In genomic region chr10:116798859-116799258, GRCh38 we compare ENCODE assay signal across 23 cellular contexts. TPM values are rescaled to one million over a fixed set of nuclear protein-coding genes. Genes with fewer than 3 reads are reported as not detected.
DNase-seq lines count a peak whose midpoint lies in the region; ATAC-seq, FAIRE-seq and TF ChIP-seq lines count a peak whose summit lies in the region.
"Had no signal": no experiment of that assay in that cellular context is flagged by ENCODE, and none has a peak within 500 bp of the region (broad histone marks: within the 10 kb centered on the region; RNA-seq: fewer than 3 reads in every experiment).

No MANE protein-coding gene starts in this region.

- H3K4me3 Mint-ChIP-seq in H9, result no peak overlapping the region
- H3K4me3 Mint-ChIP-seq: CD4-positive, CD25-positive, alpha-beta regulatory T cell; CD8-positive, alpha-beta memory T cell; HFFc6 had no signal

- H3K79me1 ChIP-seq in H1 (ENCODE audit: low read depth, low read length), result no peaks in the 10 kb centered on the region
- H3K79me1 ChIP-seq in neuronal stem cell (ENCODE audit: low read depth, low read length), result no peaks in the 10 kb centered on the region
- no peaks in the 10 kb centered on the region for H3K79me1 ChIP-seq in H9 (ENCODE audit: insufficient read depth, low read depth, low read length, poor library complexity, severe bottlenecking)

- H3K4ac ChIP-seq in H1 (replicated peaks; ENCODE audit: insufficient read length, low read depth, low read length) (no peak overlapping the region), neuronal stem cell (ENCODE audit: low read length) (no peak overlapping the region), H9 (ENCODE audit: low read depth, low read length) (no peak overlapping the region)

- H3K9ac ChIP-seq in H1 (replicated peaks in 1 of 4; ENCODE audit: extremely low read depth in 1 of 4, low read depth in 3 of 4, low read length in 3 of 4) (no peak overlapping the region), neuronal stem cell (ENCODE audit: low read depth, low read length, poor library complexity) (no peak overlapping the region), H9 (ENCODE audit: extremely low read depth, insufficient read length, low read length) (no peak overlapping the region)
- H3K9ac ChIP-seq: GM23248 had no signal

- H3K27me3 ChIP-seq in bronchial epithelial cell (ENCODE audit: control insufficient read depth, insufficient read depth, low read length), result peaks cover 1% of the 10 kb centered on the region
- H3K27me3 ChIP-seq in H1 (replicated peaks in 1 of 4; ENCODE audit: control insufficient read depth in 3 of 4, extremely low read depth in 1 of 4, insufficient read depth in 3 of 4, low read length in 3 of 4), result peaks cover 0 to 4% (median 1%) of the 10 kb centered on the region in 4 experiments; a peak in 1 of 7 replicates
- peaks cover 0 to 33% (median 0%) of the 10 kb centered on the region in 3 experiments for H3K27me3 ChIP-seq in neuronal stem cell (ENCODE audit: control insufficient read depth in 3 of 3, insufficient read depth in 3 of 3, low read depth in 1 of 3, low read length in 3 of 3)
- no peaks in the 10 kb centered on the region for H3K27me3 ChIP-seq in H9 (ENCODE audit: insufficient read depth, low read length)

- TF ChIP-seq RAD21 in H1 (IDR thresholded peaks at IDR 0.05 in 1 of 2, conservative IDR thresholded peaks at IDR 0.05 in 1 of 2; ENCODE audit: low read depth in 2 of 2, low read length in 2 of 2), result no peak

- peak; percentile 85 for FAIRE-seq in bronchial epithelial cell (lab: Jason Lieb, UNC)
- FAIRE-seq in H1 (lab: Jason Lieb, UNC), result no peak
- FAIRE-seq: A204.1, D721Med, GM12892, H54, HTR-8/SVneo, K562 had no signal

- no peak overlapping the region for H2AK5ac ChIP-seq in H1 (ENCODE audit: low read depth, low read length)
- H2AK5ac ChIP-seq in neuronal stem cell (ENCODE audit: low read depth, low read length), result no peak overlapping the region
- no peak overlapping the region for H2AK5ac ChIP-seq in H9 (ENCODE audit: insufficient read length, low read length)

- TF ChIP-seq EP300 in H1 (IDR thresholded peaks at IDR 0.05; ENCODE audit: borderline replicate concordance in 1 of 2, low read depth in 2 of 2, low read length in 2 of 2), result no peak

- H3K4me2 ChIP-seq in H1 (ENCODE audit: insufficient read depth in 1 of 2, low read depth in 2 of 2, low read length in 2 of 2) (no peak overlapping the region), neuronal stem cell (ENCODE audit: insufficient read depth, low read length, poor library complexity, severe bottlenecking) (no peak overlapping the region), H9 (ENCODE audit: insufficient read depth, insufficient read length, low read length) (no peak overlapping the region)

- H3K4me1 Mint-ChIP-seq in H9, result peaks cover 34 to 41% of the 10 kb centered on the region in 2 experiments
- H3K4me1 Mint-ChIP-seq: CD4-positive, CD25-positive, alpha-beta regulatory T cell had no signal

- no peaks in the 10 kb centered on the region for H3K36me3 Mint-ChIP-seq in H9 (ENCODE audit: insufficient read depth in 1 of 3, low read depth in 3 of 3)
- H3K36me3 Mint-ChIP-seq: CD4-positive, CD25-positive, alpha-beta regulatory T cell; CD8-positive, alpha-beta memory T cell had no signal

- H3K23ac ChIP-seq in H1 (ENCODE audit: insufficient read length) (no peak overlapping the region), neuronal stem cell (ENCODE audit: low read depth, low read length, poor library complexity) (no peak overlapping the region), H9 (ENCODE audit: insufficient read length, low read depth, low read length) (no peak overlapping the region)

- H2BK20ac ChIP-seq in H1 (ENCODE audit: low read length), result no peak overlapping the region
- H2BK20ac ChIP-seq in H9 (ENCODE audit: low read depth, low read length, poor library complexity, severe bottlenecking), result no peak overlapping the region

- H3K4me1 ChIP-seq in H1 (replicated peaks in 1 of 4; ENCODE audit: control insufficient read depth in 3 of 4, insufficient read depth in 4 of 4, low read length in 3 of 4), result peaks cover 2 to 12% (median 9%) of the 10 kb centered on the region in 4 experiments; a peak in 6 of 7 replicates
- H3K4me1 ChIP-seq in neuronal stem cell (ENCODE audit: control insufficient read depth in 2 of 2, insufficient read depth in 1 of 2, low read depth in 1 of 2, low read length in 2 of 2), result peaks cover 0 to 4% of the 10 kb centered on the region in 2 donors
- H3K4me1 ChIP-seq in H9 (ENCODE audit: insufficient read depth, low read length), result peaks cover 13% of the 10 kb centered on the region
- H3K4me1 ChIP-seq: BE2C, Caco-2 had no signal

- H4K20me1 ChIP-seq in H1 (replicated peaks in 1 of 2; ENCODE audit: control insufficient read depth in 1 of 2, insufficient read depth in 2 of 2, low read length in 2 of 2) (no peaks in the 10 kb centered on the region), H9 (ENCODE audit: control insufficient read depth, insufficient read depth, insufficient read length) (no peaks in the 10 kb centered on the region)

- peaks cover 0 to 2% of the 10 kb centered on the region in 2 experiments; a peak in 1 of 5 replicates for H3K9me3 Mint-ChIP-seq in H9
- H3K9me3 Mint-ChIP-seq: CD8-positive, alpha-beta memory T cell; HFFc6 had no signal

- no peak overlapping the region for H3T11ph ChIP-seq in H9 (ENCODE audit: low read length)

- no peak overlapping the region for H3K27ac Mint-ChIP-seq in H9
- H3K27ac Mint-ChIP-seq: HFFc6 had no signal

- H2BK12ac ChIP-seq in H1 (ENCODE audit: low read depth, low read length) (peak overlapping the region; percentile 78; the same call in 1 of the 2 replicates), neuronal stem cell (ENCODE audit: low read length) (no peak overlapping the region), H9 (ENCODE audit: insufficient read length, low read depth, low read length) (no peak overlapping the region)

- H3K27me3 Mint-ChIP-seq in H9 (ENCODE audit: low read depth), result peaks cover 65% of the 10 kb centered on the region

- H3K23me2 ChIP-seq in H1 (ENCODE audit: low read depth, low read length) (no peaks in the 10 kb centered on the region), H9 (ENCODE audit: insufficient read length, low read depth, low read length, poor library complexity, severe bottlenecking) (no peaks in the 10 kb centered on the region)

- TF ChIP-seq CTCF in bronchial epithelial cell (IDR thresholded peaks at IDR 0.05; ENCODE audit: insufficient read depth, low read length, severe bottlenecking) (no peak), H1 (IDR thresholded peaks at IDR 0.05; ENCODE audit: control extremely low read depth in 1 of 3, insufficient read depth in 1 of 3, low read depth in 1 of 3, low read length in 3 of 3) (no peak), H9 (conservative IDR thresholded peaks at IDR 0.05) (no peak)

- H3K56ac ChIP-seq in H1 (replicated peaks; ENCODE audit: insufficient read length, low read depth, low read length), result no peak overlapping the region
- no peak overlapping the region for H3K56ac ChIP-seq in H9 (ENCODE audit: insufficient read length, low read depth, low read length)

- H3K9me3 ChIP-seq in H1 (ENCODE audit: insufficient read depth in 2 of 2, low read depth in 1 of 2, low read length in 1 of 2), result no peaks in the 10 kb centered on the region
- H3K9me3 ChIP-seq in neuronal stem cell (replicated peaks in 1 of 2; ENCODE audit: control insufficient read depth in 2 of 2, insufficient read depth in 1 of 2, low read depth in 1 of 2, low read length in 2 of 2), result no peaks in the 10 kb centered on the region
- no peaks in the 10 kb centered on the region for H3K9me3 ChIP-seq in H9 (ENCODE audit: control insufficient read depth, low read depth, low read length)
- H3K9me3 ChIP-seq: BE2C, Caco-2 had no signal

- H2BK120ac ChIP-seq in H1 (replicated peaks; ENCODE audit: low read depth, low read length) (no peak overlapping the region), neuronal stem cell (ENCODE audit: low read depth, low read length) (no peak overlapping the region), H9 (ENCODE audit: low read depth, low read length, poor library complexity, severe bottlenecking) (no peak overlapping the region)

- DNase-seq in bronchial epithelial cell (ENCODE audit: low read depth), result no peak
- DNase-seq in H1 (ENCODE audit: low read depth in 1 of 2, low spot score in 2 of 2), result no peak
- DNase-seq in neuronal stem cell (ENCODE audit: low spot score), result no peak
- DNase-seq in H9, result no peak
- DNase-seq: ACHN; BE2C; C1 segment of cervical spinal cord; Caco-2; CD4-positive, CD25-positive, alpha-beta regulatory T cell; CD8-positive, alpha-beta memory T cell; GDM1; GM23248; HFFc6; IMR-90 had no signal

- no peaks in the 10 kb centered on the region for H3K79me2 ChIP-seq in H1 (ENCODE audit: control insufficient read depth in 1 of 2, insufficient read depth in 2 of 2, low read length in 2 of 2)
- no peaks in the 10 kb centered on the region for H3K79me2 ChIP-seq in H9 (ENCODE audit: insufficient read depth, low read length)

- no peaks in the 10 kb centered on the region for H3K36me3 ChIP-seq in bronchial epithelial cell (ENCODE audit: control insufficient read depth, insufficient read depth, low read length)
- no peaks in the 10 kb centered on the region for H3K36me3 ChIP-seq in H1 (ENCODE audit: control insufficient read depth in 2 of 4, insufficient read depth in 4 of 4, low read length in 3 of 4)
- no peaks in the 10 kb centered on the region for H3K36me3 ChIP-seq in neuronal stem cell (replicated peaks in 1 of 2; ENCODE audit: control insufficient read depth in 2 of 2, insufficient read depth in 2 of 2, low read length in 2 of 2)
- H3K36me3 ChIP-seq: BE2C had no signal

- ATAC-seq in GM18861 (IDR thresholded peaks at IDR 0.05; ENCODE audit: unreplicated experiment) (no peak), GM19324 (IDR thresholded peaks at IDR 0.05; ENCODE audit: low FRiP score, unreplicated experiment) (no peak)
- ATAC-seq: HCT116, K562 had no signal

- no peak overlapping the region for H2BK5ac ChIP-seq in H1 (ENCODE audit: low read depth, low read length)
- H2BK5ac ChIP-seq in neuronal stem cell (ENCODE audit: low read length), result no peak overlapping the region
- no peak overlapping the region for H2BK5ac ChIP-seq in H9 (ENCODE audit: insufficient read length, low read length)

- H4K8ac ChIP-seq in H1 (ENCODE audit: extremely low read depth, insufficient read depth, low read length) (no peak overlapping the region; the same call in 1 of the 2 replicates), neuronal stem cell (ENCODE audit: low read depth, low read length) (no peak overlapping the region), H9 (replicated peaks; ENCODE audit: insufficient read length, low read depth, low read length) (no peak overlapping the region)

- H3K18ac ChIP-seq in H1 (ENCODE audit: extremely low read depth, low read length) (no peak overlapping the region), neuronal stem cell (ENCODE audit: low read length) (peak overlapping the region; percentile 79), H9 (ENCODE audit: insufficient read length, low read depth, low read length) (no peak overlapping the region)

- H2BK15ac ChIP-seq in H1 (ENCODE audit: low read length) (no peak overlapping the region), neuronal stem cell (ENCODE audit: low read length) (no peak overlapping the region), H9 (ENCODE audit: low read depth, low read length) (no peak overlapping the region)

- TF ChIP-seq POLR2A in H1 (IDR thresholded peaks at IDR 0.05; ENCODE audit: control extremely low read depth in 1 of 2, low read depth in 2 of 2, low read length in 2 of 2), result no peak

- POLR2A ChIA-PET in H1 (lab: Charles Lee; ENCODE audit: partially characterized antibody), result no interaction called here

- no peak overlapping the region for H3K4me3 ChIP-seq in bronchial epithelial cell (ENCODE audit: low read depth, low read length)
- H3K4me3 ChIP-seq in H1 (ENCODE audit: extremely low read depth in 1 of 4, insufficient read depth in 2 of 4, low read depth in 3 of 4, low read length in 4 of 4), result no peak overlapping the region
- H3K4me3 ChIP-seq in neuronal stem cell (ENCODE audit: low read length in 2 of 2), result no peak overlapping the region
- H3K4me3 ChIP-seq: GM23248, K562 had no signal

- H2AFZ ChIP-seq in H1 (ENCODE audit: low read length), result no peak overlapping the region
- no peak overlapping the region for H2AFZ ChIP-seq in neuronal stem cell (ENCODE audit: low read length)
- no peak overlapping the region for H2AFZ ChIP-seq in H9 (ENCODE audit: low read length)
- H2AFZ ChIP-seq: GM23248 had no signal

- H3K14ac ChIP-seq in H1 (ENCODE audit: insufficient read length) (no peak overlapping the region), neuronal stem cell (ENCODE audit: low read length) (no peak overlapping the region), H9 (ENCODE audit: insufficient read depth, low read length) (no peak overlapping the region)

- H4K5ac ChIP-seq in H1 (ENCODE audit: insufficient read length, low read depth, low read length) (no peak overlapping the region), H9 (ENCODE audit: insufficient read length, low read depth, low read length) (no peak overlapping the region)

- H3K27ac ChIP-seq in H1 (ENCODE audit: low read depth, low read length) (no peak overlapping the region), neuronal stem cell (replicated peaks; ENCODE audit: low read length) (no peak overlapping the region), H9 (ENCODE audit: insufficient read length, low read depth, low read length) (no peak overlapping the region)
- H3K27ac ChIP-seq: GM23248 had no signal

- H4K91ac ChIP-seq in H1 (replicated peaks; ENCODE audit: insufficient read length, low read length) (no peak overlapping the region), neuronal stem cell (ENCODE audit: low read depth, low read length, poor library complexity) (no peak overlapping the region), H9 (ENCODE audit: insufficient read length, low read depth, low read length) (no peak overlapping the region)

- 90% methylated on average over 6 of the region's 6 CpGs; no CpG with 5 or more reads in 1 of the 2 experiments for WGBS in H1 (ENCODE audit: extremely low coverage in 1 of 2, insufficient coverage in 1 of 2, insufficient read length in 1 of 2, insufficient replicate concordance in 2 of 2, low coverage in 1 of 2, low lambda C conversion rate in 2 of 2, missing lambda C conversion rate in 1 of 2), 2 experiments
- WGBS in neuronal stem cell (ENCODE audit: extremely low coverage in 2 of 2, insufficient read length in 2 of 2, insufficient replicate concordance in 1 of 2), 2 donors, result no CpG with 5 or more reads among the region's 6 CpGs
- no CpG with 5 or more reads among the region's 6 CpGs for WGBS in H9 (ENCODE audit: extremely low coverage, insufficient read length, low lambda C conversion rate)

- CTCF ChIA-PET in H1 (lab: Charles Lee; ENCODE audit: partially characterized antibody), result interaction anchor here (0.6 to 28.3 kb wide), 10 partner anchors 8 to 371 kb away, joined by 3 to 531 read pairs (median 8); no protein-coding TSS in a partner anchor

RNA-seq across cellular contexts. Expression of gene ENO4, which starts 50.4 kb away (rescaled TPM):
- total RNA-seq in bronchial epithelial cell (not detected in 2 replicates), H9 (2021) (0.18 and 0.26 TPM in 2 replicates)
- total RNA-seq in H1 (2021; fragmentation: NEBNext Ultra II Directional; extraction: Animal tissue kit (Norgen Biotek cat#: 25700)), result 0.21 TPM in 1 of 2 replicates, not detected in the other
- polyA plus RNA-seq in H1 (2011; rRNA removed), result 0.33 and 0.77 TPM in 2 replicates
- 0.54 TPM for polyA plus RNA-seq in H1 (2011; cell fraction: cytosol; rRNA removed)
- polyA plus RNA-seq in H1 (2011; cell fraction: nucleus; rRNA removed), result 1.5 TPM
- 0.46 to 1.9 TPM (median 1.0 TPM) in 4 replicates for polyA plus RNA-seq in H1 (2012, experiment 1 of 2)
- polyA plus RNA-seq in H1 (2012, experiment 2 of 2), result 0.09 TPM
- polyA plus RNA-seq in H1 (2013, experiment 1 of 2), result 0.20 TPM
- polyA plus RNA-seq in H1 (2013, experiment 2 of 2), result 0.50 TPM
- 0.80 TPM in 1 of 2 replicates, not detected in the other for polyA minus RNA-seq in H1 (2011; rRNA and poly(A)+ RNA removed)
- not detected for polyA minus RNA-seq in H1 (2011; cell fraction: cytosol; rRNA and poly(A)+ RNA removed)
- 0.30 TPM for polyA minus RNA-seq in H1 (2011; cell fraction: nucleus; rRNA and poly(A)+ RNA removed)
- polyA plus RNA-seq in neuronal stem cell (2013, experiment 1 of 2), result 1.9 TPM
- polyA plus RNA-seq in neuronal stem cell (2013, experiment 2 of 2), result 1.3 TPM
- total RNA-seq: Caco-2; CD4-positive, CD25-positive, alpha-beta regulatory T cell; CD8-positive, alpha-beta memory T cell; HFFc6; K562 had no signal
- polyA plus RNA-seq: CD4-positive, CD25-positive, alpha-beta regulatory T cell; CD8-positive, alpha-beta memory T cell had no signal

RNA-seq across cellular contexts. Expression of gene HSPA12A, which starts 56.5 kb away (rescaled TPM):
- total RNA-seq in bronchial epithelial cell (0.79 and 1.4 TPM in 2 replicates), H9 (2021) (2.9 and 3.2 TPM in 2 replicates)
- 4.8 and 6.9 TPM in 2 replicates for total RNA-seq in H1 (2021; fragmentation: NEBNext Ultra II Directional; extraction: Animal tissue kit (Norgen Biotek cat#: 25700))
- polyA plus RNA-seq in H1 (2011; rRNA removed), result 3.1 and 3.2 TPM in 2 replicates
- 4.0 TPM for polyA plus RNA-seq in H1 (2011; cell fraction: cytosol; rRNA removed)
- polyA plus RNA-seq in H1 (2011; cell fraction: nucleus; rRNA removed), result 6.6 TPM
- 2.8 to 4.9 TPM (median 3.6 TPM) in 4 replicates for polyA plus RNA-seq in H1 (2012, experiment 1 of 2)
- 1.1 TPM for polyA plus RNA-seq in H1 (2012, experiment 2 of 2)
- polyA plus RNA-seq in H1 (2013, experiment 1 of 2), result 3.7 TPM
- polyA plus RNA-seq in H1 (2013, experiment 2 of 2), result 3.2 TPM
- polyA minus RNA-seq in H1 (2011; rRNA and poly(A)+ RNA removed), result 7.8 and 14.4 TPM in 2 replicates
- 3.2 TPM for polyA minus RNA-seq in H1 (2011; cell fraction: cytosol; rRNA and poly(A)+ RNA removed)
- polyA minus RNA-seq in H1 (2011; cell fraction: nucleus; rRNA and poly(A)+ RNA removed), result 10.1 TPM
- polyA plus RNA-seq in neuronal stem cell (2013, experiment 1 of 2), result 3.1 TPM
- polyA plus RNA-seq in neuronal stem cell (2013, experiment 2 of 2), result 3.2 TPM
- polyA plus RNA-seq: CD8-positive, alpha-beta memory T cell had no signal
